18 cellular contexts compared by ENCODE assay signal in the genomic region with DNA sequence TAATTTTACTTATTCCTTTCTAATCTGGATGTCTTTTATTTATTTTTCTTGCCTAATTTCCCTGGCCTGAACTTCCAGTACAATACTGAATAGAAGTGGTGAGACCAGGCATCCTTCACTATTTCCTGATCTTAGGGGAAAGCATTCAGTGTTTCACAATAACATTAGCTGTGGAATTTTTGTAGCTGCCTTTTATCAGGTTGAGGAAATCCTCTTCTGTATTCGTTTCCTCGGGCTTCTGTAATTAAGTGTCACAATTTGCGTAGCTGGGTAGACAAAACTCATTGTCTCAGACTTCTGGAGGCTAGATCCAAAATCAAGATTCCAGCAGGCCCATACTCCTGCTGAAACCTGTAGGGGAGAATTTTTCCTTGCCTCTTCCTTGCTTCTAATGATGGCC.
"Had no signal": no experiment of that assay in that cellular context is flagged by ENCODE, and none has a peak within 500 bp of the region (broad histone marks: within the 10 kb centered on the region; RNA-seq: fewer than 3 reads in every experiment).

No MANE protein-coding gene starts in this region.

- H3K4me3 ChIP-seq: heart left ventricle, mucosa of descending colon, pancreas, spleen, upper lobe of left lung, uterus had no signal

- H3K27me3 ChIP-seq: heart left ventricle, pancreas, spleen, upper lobe of left lung, uterus had no signal

- H3K27ac ChIP-seq: heart left ventricle, pancreas, spleen, upper lobe of left lung, uterus had no signal

- H3K4me1 ChIP-seq: heart left ventricle, pancreas, spleen, upper lobe of left lung, uterus had no signal

- H3K36me3 ChIP-seq: heart left ventricle, pancreas, spleen, upper lobe of left lung, uterus had no signal

- ATAC-seq: effector memory CD8-positive, alpha-beta T cell; mucosa of descending colon; naive thymus-derived CD8-positive, alpha-beta T cell; pancreas; sciatic nerve had no signal

- DNase-seq: effector memory CD8-positive, alpha-beta T cell; erythroblast; foreskin melanocyte; heart left ventricle; hippocampal formation; kidney glomerular epithelial cell; mucosa of descending colon; naive thymus-derived CD8-positive, alpha-beta T cell; occipital lobe; pancreas; retina; spleen; stimulated activated CD4-positive, alpha-beta T cell treated with anti-CD3 and anti-CD28 coated beads, Interleukin-2, amount 100 ng/mL, for 24 hours; stimulated activated CD4-positive, alpha-beta T cell treated with anti-CD3 and anti-CD28 coated beads, Interleukin-4, amount 100 ng/mL, for 4 hours; stimulated activated naive CD4-positive, alpha-beta T cell; upper lobe of left lung; uterus had no signal

- H3K9me3 ChIP-seq: heart left ventricle, mucosa of descending colon, spleen, uterus had no signal
